In the genomic region with DNA sequence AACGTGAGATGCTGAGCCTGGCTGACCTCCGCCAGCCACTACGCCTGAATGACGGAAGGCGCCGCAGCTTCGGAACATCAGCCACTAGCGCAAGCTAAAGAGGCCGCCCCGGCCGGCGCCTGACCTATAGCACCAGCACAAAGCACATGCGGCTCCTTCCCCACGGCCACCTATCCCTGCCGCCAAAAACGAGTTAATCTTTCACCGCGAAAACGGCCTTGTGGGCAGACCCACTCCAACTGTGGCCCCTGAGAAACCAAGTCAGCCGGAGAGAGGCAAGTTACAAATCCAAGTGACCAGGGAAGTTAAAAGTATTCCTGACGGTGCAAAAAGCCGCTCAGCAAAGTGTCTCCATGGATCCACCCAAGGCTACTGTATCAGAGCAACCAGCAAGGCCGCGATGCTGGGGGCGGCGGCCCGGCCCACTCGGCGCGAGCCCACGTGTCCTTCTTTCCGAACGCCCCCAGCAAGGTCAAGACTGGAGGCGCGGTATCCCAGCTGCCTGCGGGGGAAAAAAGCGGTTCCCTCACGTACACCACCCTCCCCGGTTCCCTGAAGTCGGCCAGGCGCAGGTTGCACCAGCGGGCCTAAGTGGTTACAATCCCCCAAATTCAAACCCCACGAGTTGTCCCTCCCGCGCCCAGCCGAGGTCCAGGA, we compare ENCODE assay signal across 1 cellular context.
TF ChIP-seq lines count a peak whose summit lies in the region.

No MANE protein-coding gene starts in this region.

TF ChIP-seq in H1, 55 proteins besides CTCF, POLR2A, EP300 and RAD21:
- no peak for TF ChIP-seq KDM1A (IDR thresholded peaks at IDR 0.05; ENCODE audit: borderline replicate concordance, low read length)
- TF ChIP-seq, protein P1, sequence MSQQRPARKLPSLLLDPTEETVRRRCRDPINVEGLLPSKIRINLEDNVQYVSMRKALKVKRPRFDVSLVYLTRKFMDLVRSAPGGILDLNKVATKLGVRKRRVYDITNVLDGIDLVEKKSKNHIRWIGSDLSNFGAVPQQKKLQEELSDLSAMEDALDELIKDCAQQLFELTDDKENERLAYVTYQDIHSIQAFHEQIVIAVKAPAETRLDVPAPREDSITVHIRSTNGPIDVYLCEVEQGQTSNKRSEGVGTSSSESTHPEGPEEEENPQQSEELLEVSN (IDR thresholded peaks at IDR 0.05): peak; percentile 61
- TF ChIP-seq NANOG (IDR thresholded peaks at IDR 0.05; ENCODE audit: insufficient read depth, low read depth, low read length, poor library complexity, severe bottlenecking): no peak
- no peak for TF ChIP-seq KDM5A (IDR thresholded peaks at IDR 0.05; ENCODE audit: low read length)
- TF ChIP-seq SIRT6 (IDR thresholded peaks at IDR 0.05; ENCODE audit: low read length): no peak
- no peak for TF ChIP-seq CEBPB (IDR thresholded peaks at IDR 0.05; ENCODE audit: low read depth, low read length)
- TF ChIP-seq TAF1 (IDR thresholded peaks at IDR 0.05; ENCODE audit: low read depth, low read length): peak; percentile 54; the same call in 1 of the 2 replicates
- TF ChIP-seq POLR2AphosphoS5 (IDR thresholded peaks at IDR 0.05; ENCODE audit: low read depth, low read length): peak; percentile 33; the same call in 1 of the 2 replicates
- TF ChIP-seq, protein P2, sequence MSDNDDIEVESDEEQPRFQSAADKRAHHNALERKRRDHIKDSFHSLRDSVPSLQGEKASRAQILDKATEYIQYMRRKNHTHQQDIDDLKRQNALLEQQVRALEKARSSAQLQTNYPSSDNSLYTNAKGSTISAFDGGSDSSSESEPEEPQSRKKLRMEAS (IDR thresholded peaks at IDR 0.05): peak; percentile 6
- TF ChIP-seq HDAC2 (IDR thresholded peaks at IDR 0.05; ENCODE audit: borderline replicate concordance in 1 of 2, low read depth in 2 of 2, low read length in 2 of 2): 0 out of 4 replicates have a peak, but pooled peaks of 1 of the 2 experiments have one; percentile 89
- TF ChIP-seq GTF2F1 (IDR thresholded peaks at IDR 0.05; ENCODE audit: borderline replicate concordance, low read depth, low read length): no peak
- TF ChIP-seq SIN3A (conservative IDR thresholded peaks at IDR 0.05 in 1 of 2, IDR thresholded peaks at IDR 0.05 in 1 of 2; ENCODE audit: low read depth in 1 of 2, low read length in 2 of 2): peak in 1 of 2 experiments; percentile 27; a peak in 2 of 4 replicates
- peak; percentile 67 for TF ChIP-seq SAP30 (IDR thresholded peaks at IDR 0.05; ENCODE audit: insufficient read depth, insufficient replicate concordance, low read length)
TF ChIP-seq in H1: peak in this region for 7.
